In the genomic region with DNA sequence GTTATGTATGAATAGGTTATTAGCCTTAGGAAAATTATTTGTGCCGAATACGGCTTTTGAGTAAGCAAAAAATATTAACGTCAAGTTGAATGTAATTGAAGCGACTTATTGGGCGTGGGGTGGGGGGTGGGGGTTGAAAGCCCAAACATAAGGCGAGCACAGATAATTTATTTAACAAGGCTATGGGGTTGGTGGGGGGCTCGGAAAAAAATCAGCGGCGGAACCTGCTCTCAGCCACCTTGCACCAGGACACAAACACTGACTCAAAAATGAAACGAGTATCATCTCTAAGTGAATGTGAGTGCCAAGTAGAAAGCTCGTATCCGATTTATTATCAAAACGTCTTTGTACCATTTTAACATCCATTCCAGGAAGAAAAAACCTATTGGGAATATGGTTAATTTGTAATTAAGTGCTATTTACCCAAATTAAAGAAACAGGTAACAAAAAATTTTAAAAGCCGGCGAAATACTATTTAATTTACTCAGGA, we compare ENCODE assay signal across 8 cellular contexts. TPM values are rescaled to one million over a fixed set of nuclear protein-coding genes. Genes with fewer than 3 reads are reported as not detected.
DNase-seq lines count a peak whose midpoint lies in the region; ATAC-seq and TF ChIP-seq lines count a peak whose summit lies in the region.

No MANE protein-coding gene starts in this region.

- no peaks in the 10 kb centered on the region for H3K9me3 ChIP-seq in IMR-90 (ENCODE audit: control insufficient read depth, insufficient read depth, low read length)
- H3K9me3 ChIP-seq in body of pancreas, result no peaks in the 10 kb centered on the region
- no peaks in the 10 kb centered on the region for H3K9me3 ChIP-seq in lower lobe of right lung
- H3K9me3 ChIP-seq in upper lobe of right lung, result no peaks in the 10 kb centered on the region

- H3K4me1 Mint-ChIP-seq in CD14-positive monocyte, result peaks cover 13% of the 10 kb centered on the region

- H2AK9ac ChIP-seq in IMR-90 (replicated peaks; ENCODE audit: low read depth, low read length, poor library complexity), result no peak overlapping the region

- no peak overlapping the region for H3K14ac ChIP-seq in IMR-90 (replicated peaks; ENCODE audit: low read depth, low read length)

- no peak overlapping the region; the same call in 2 of the 3 replicates for H2BK15ac ChIP-seq in IMR-90 (ENCODE audit: low read depth, low read length)

- peaks cover 0 to 5% (median 2%) of the 10 kb centered on the region in 3 donors for H3K27me3 Mint-ChIP-seq in CD14-positive monocyte (ENCODE audit: low read depth in 3 of 3)

- H3K9ac ChIP-seq in IMR-90 (ENCODE audit: low read depth, low read length), result peak overlapping the region; percentile 81

- BruUV-seq in IMR-90 (replicated peaks; lab: Mats Ljungman, UMichigan), result no TSS peak

- peak overlapping the region; percentile 85 to 91 for H3K4me3 Mint-ChIP-seq in CD14-positive monocyte

- no peak for TF ChIP-seq RAD21 in IMR-90 (IDR thresholded peaks at IDR 0.05; ENCODE audit: low read length)

- H4K20me1 ChIP-seq in IMR-90 (ENCODE audit: insufficient read depth, low read length), result peaks cover 11% of the 10 kb centered on the region

- POLR2A ChIA-PET in IMR-90 (lab: Charles Lee; ENCODE audit: unreplicated experiment), result no interaction called here

- H3K27ac Mint-ChIP-seq in CD14-positive monocyte, result peak overlapping the region; percentile 71 to 92 (median 87)

- ATAC-seq in IMR-90 (ENCODE audit: low read depth) (no peak), body of pancreas (no peak), lower lobe of right lung (no peak), upper lobe of right lung (no peak), HG03095 (IDR thresholded peaks at IDR 0.05; ENCODE audit: unreplicated experiment) (no peak)

- no peak overlapping the region for H2AK5ac ChIP-seq in IMR-90 (ENCODE audit: low read depth, low read length)

- no peaks in the 10 kb centered on the region for H3K36me3 Mint-ChIP-seq in CD14-positive monocyte

- H4K8ac ChIP-seq in IMR-90 (ENCODE audit: low read depth in 2 of 2, low read length in 2 of 2), result peak overlapping the region; percentile 99

- DNase-seq in CD14-positive monocyte (ENCODE audit: low spot score) (no peak), IMR-90 (peak; percentile 6), body of pancreas (no peak), lower lobe of right lung (no peak), upper lobe of right lung (no peak), NCI-H1048 (lab: John Stamatoyannopoulos, UW) (no peak), AG08395 (ENCODE audit: low spot score) (no peak)

- peaks cover 0 to 16% of the 10 kb centered on the region in 2 experiments; a peak in 2 of 4 replicates for H3K79me1 ChIP-seq in IMR-90 (ENCODE audit: low read depth in 1 of 2, low read length in 2 of 2)

- H3K4me3 ChIP-seq in IMR-90 (ENCODE audit: insufficient read depth, low read depth, low read length) (peak overlapping the region; percentile 77), body of pancreas (peak overlapping the region in 1 of 2 donors; percentile 10), lower lobe of right lung (peak overlapping the region; percentile 78), upper lobe of right lung (peak overlapping the region; percentile 72)

- H3K18ac ChIP-seq in IMR-90 (ENCODE audit: low read depth, low read length), result no peak overlapping the region; the same call in 1 of the 2 replicates

- H3K27me3 ChIP-seq in IMR-90 (ENCODE audit: control insufficient read depth, insufficient read depth, low read length) (no peaks in the 10 kb centered on the region), body of pancreas (no peaks in the 10 kb centered on the region), lower lobe of right lung (ENCODE audit: low read depth) (no peaks in the 10 kb centered on the region), upper lobe of right lung (no peaks in the 10 kb centered on the region)

- H4K5ac ChIP-seq in IMR-90 (ENCODE audit: low read depth, low read length), result peak overlapping the region; percentile 90

- no peak overlapping the region for H4K91ac ChIP-seq in IMR-90 (ENCODE audit: insufficient read depth, low read depth, low read length)

- dilution Hi-C loops in IMR-90 (cut with HindIII; ENCODE audit: low sequenced_read_pairs, unreplicated experiment), result no loop called here

- no peak overlapping the region for H2BK20ac ChIP-seq in IMR-90 (ENCODE audit: low read depth, low read length)

- peak overlapping the region; percentile 88 for H3K4me2 ChIP-seq in IMR-90 (ENCODE audit: low read depth, low read length)

- H3K9me1 ChIP-seq in IMR-90 (ENCODE audit: insufficient read depth, low read length), result no peaks in the 10 kb centered on the region

- H3K36me3 ChIP-seq in IMR-90 (ENCODE audit: control insufficient read depth, insufficient read depth, low read length) (no peaks in the 10 kb centered on the region), body of pancreas (replicated peaks in 1 of 2; ENCODE audit: insufficient read depth in 1 of 2, low read depth in 2 of 2) (no peaks in the 10 kb centered on the region), lower lobe of right lung (no peaks in the 10 kb centered on the region), upper lobe of right lung (no peaks in the 10 kb centered on the region)

- no peak overlapping the region for H2BK5ac ChIP-seq in IMR-90 (ENCODE audit: low read depth, low read length, poor library complexity, severe bottlenecking)

- CTCF ChIA-PET in IMR-90 (lab: Yijun Ruan, JAX), result interaction anchor here (0.6 to 1.5 kb wide), 3 partner anchors 10 to 86 kb away, joined by 3 to 5 read pairs (median 3); no protein-coding TSS in a partner anchor

- in situ Hi-C loops in IMR-90 (cut with MboI; ENCODE audit: low sequenced_read_pairs), result no loop called here

- H3K56ac ChIP-seq in IMR-90 (ENCODE audit: extremely low read depth, insufficient read depth, low read length), result peak overlapping the region; percentile 76; the same call in 1 of the 2 replicates

- no CpG with 5 or more reads among the region's 15 CpGs for WGBS in IMR-90 (ENCODE audit: extremely low coverage in 2 of 2, insufficient read length in 1 of 2), 2 experiments
- WGBS in body of pancreas, 2 donors, result 8 to 14% methylated on average over 15 of the region's 15 CpGs

- peak overlapping the region; percentile 84; the same call in 1 of the 2 replicates for H3K27ac ChIP-seq in IMR-90 (ENCODE audit: insufficient read depth, low read length)
- H3K27ac ChIP-seq in body of pancreas, result peak overlapping the region; percentile 97 to 100 (median 100)
- peak overlapping the region; percentile 94 for H3K27ac ChIP-seq in lower lobe of right lung
- peak overlapping the region; percentile 97 for H3K27ac ChIP-seq in upper lobe of right lung

- no peak overlapping the region for H2AFZ ChIP-seq in IMR-90 (replicated peaks; ENCODE audit: low read length, poor library complexity)

- TF ChIP-seq CTCF in CD14-positive monocyte (IDR thresholded peaks at IDR 0.05) (no peak), IMR-90 (conservative IDR thresholded peaks at IDR 0.05; ENCODE audit: low read depth, low read length) (no peak), body of pancreas (IDR thresholded peaks at IDR 0.05) (no peak), lower lobe of right lung (IDR thresholded peaks at IDR 0.05) (no peak), upper lobe of right lung (IDR thresholded peaks at IDR 0.05) (no peak)

- intact Hi-C loops in CD14-positive monocyte (cut with micrococcal nuclease), result loop anchor here (5.0 to 10.0 kb wide), 3 partner anchors 95 to 1035 kb away; partner anchors contain the start of genes ABHD18 (in 1 of the 2), C4orf33 (in 1 of the 2), MFSD8 (in 1 of the 2) and PGRMC2 (in 1 of the 2)
- intact Hi-C loops in IMR-90 (cut with micrococcal nuclease), result loop anchor here (2.0 to 10.0 kb wide), 3 partner anchors 95 to 277 kb away; partner anchors contain the start of genes ABHD18, HSPA4L, MFSD8 and PGRMC2
- intact Hi-C loops in body of pancreas (cut with DNase I), result no loop called here
- intact Hi-C loops in lower lobe of right lung (cut with DNase I), result no loop called here
- intact Hi-C loops in upper lobe of right lung (cut with DNase I), result no loop called here

- peaks cover 0 to 2% (median 0%) of the 10 kb centered on the region in 7 donors for H3K9me3 Mint-ChIP-seq in CD14-positive monocyte

- TF ChIP-seq POLR2A in IMR-90 (IDR thresholded peaks at IDR 0.05; ENCODE audit: low read depth, low read length), result no peak
- TF ChIP-seq POLR2A in body of pancreas (IDR thresholded peaks at IDR 0.05), result no peak

- no peak overlapping the region for H3K23ac ChIP-seq in IMR-90 (ENCODE audit: low read depth, low read length)

- no peak overlapping the region for H2BK120ac ChIP-seq in IMR-90 (ENCODE audit: low read depth, low read length)

- H3K4ac ChIP-seq in IMR-90 (ENCODE audit: low read depth, low read length), result 0 out of 2 replicates have a peak overlapping the region, but pooled peaks have one; percentile 7

- H3K4me1 ChIP-seq in IMR-90 (ENCODE audit: control insufficient read depth, insufficient read depth, low read length) (no peaks in the 10 kb centered on the region), body of pancreas (peaks cover 25% of the 10 kb centered on the region), lower lobe of right lung (peaks cover 9% of the 10 kb centered on the region), upper lobe of right lung (no peaks in the 10 kb centered on the region)

TF ChIP-seq in IMR-90, 13 proteins besides CTCF, POLR2A, EP300 and RAD21:
- TF ChIP-seq MAFK (IDR thresholded peaks at IDR 0.05; ENCODE audit: low read depth, low read length), result no peak
TF ChIP-seq in IMR-90: peak in this region for 0.

RNA-seq across cellular contexts. Expression of gene LARP1B, which starts 0.9 kb away (rescaled TPM):
- 1 to 10 TPM; 3.0 to 3.7 TPM for polyA plus RNA-seq in CD14-positive monocyte
- 11.1 and 21.9 TPM in 2 replicates for total RNA-seq in IMR-90 (2012; rRNA removed)
- 7.9 and 8.8 TPM in 2 replicates for polyA plus RNA-seq in IMR-90 (2012; rRNA removed)
- polyA plus RNA-seq in IMR-90 (2012; cell fraction: cytosol; rRNA removed), result 1.1 and 1.4 TPM in 2 replicates
- polyA plus RNA-seq in IMR-90 (2012; cell fraction: nucleus; rRNA removed; ENCODE audit: low replicate concordance), result 2.3 and 17.5 TPM in 2 replicates
- 10 to 100 TPM; 49.8 to 79.8 TPM for total RNA-seq in body of pancreas
- 13.2 TPM for total RNA-seq in lower lobe of right lung
- 16.8 TPM for total RNA-seq in upper lobe of right lung

Comparison
In these comparisons a context has a peak if more than half of its experiments do, and no peak if none do; other contexts are left out.
1. intact Hi-C loops: an anchor here in CD14-positive monocyte (5.0 to 10.0 kb wide) and IMR-90 (2.0 to 10.0 kb wide); none called in body of pancreas, lower lobe of right lung and upper lobe of right lung.